Comparison of ENCODE assay signal across 9 cellular contexts in genomic region chr10:103481974-103482531, GRCh38. TPM values are rescaled to one million over a fixed set of nuclear protein-coding genes. Genes with fewer than 3 reads are reported as not detected.
DNase-seq lines count a peak whose midpoint lies in the region; ATAC-seq and TF ChIP-seq lines count a peak whose summit lies in the region.
"Had no signal": no experiment of that assay in that cellular context is flagged by ENCODE, and none has a peak within 500 bp of the region (broad histone marks: within the 10 kb centered on the region; RNA-seq: fewer than 3 reads in every experiment).

No MANE protein-coding gene starts in this region.

- ATAC-seq in GM21786 (IDR thresholded peaks at IDR 0.05; ENCODE audit: unreplicated experiment), result peak; percentile 62

- peak; percentile 26 for DNase-seq in NCI-H1105 treated with DMSO at 0.1 percent for 48 hours (lab: John Stamatoyannopoulos, UW)
- no peak for DNase-seq in NCI-H1105 (lab: John Stamatoyannopoulos, UW)
- DNase-seq in NCI-H1930 (lab: John Stamatoyannopoulos, UW), result peak; percentile 22 to 27
- DNase-seq in glomerular endothelial cell (ENCODE audit: extremely low read depth, low read depth, low spot score), result peak; percentile 60
- DNase-seq in retina, result peak; percentile 39
- DNase-seq in activated CD4-positive, alpha-beta T cell treated with anti-CD3 and anti-CD28 coated beads, Interleukin-2, amount 50 U/mL, for 4 hours, result no peak

- peak; percentile 47 for TF ChIP-seq CTCF in WI38 (IDR thresholded peaks at IDR 0.05; ENCODE audit: low read depth, low read length)

- no peak overlapping the region for H3K4me3 ChIP-seq in WI38 (ENCODE audit: low read depth, low read length)

RNA-seq across cellular contexts. Expression of gene CALHM3, which starts 3.0 kb away (rescaled TPM):
- total RNA-seq in glomerular endothelial cell, result not detected in 2 replicates
- total RNA-seq: CD8-positive, alpha-beta memory T cell had no signal

RNA-seq across cellular contexts. Expression of gene NEURL1, which starts 11.5 kb away (rescaled TPM):
- total RNA-seq in glomerular endothelial cell, result 0.05 and 0.47 TPM in 2 replicates

RNA-seq across cellular contexts. Expression of gene CALHM1, which starts 23.4 kb away (rescaled TPM):
- not detected in 2 replicates for total RNA-seq in glomerular endothelial cell
- total RNA-seq: CD8-positive, alpha-beta memory T cell had no signal

RNA-seq across cellular contexts. Expression of gene CALHM2, which starts 29.9 kb away (rescaled TPM):
- 12.0 and 14.5 TPM in 2 replicates for total RNA-seq in glomerular endothelial cell

Comparison
In these comparisons a context has a peak if more than half of its experiments do, and no peak if none do; other contexts are left out.
1. DNase-seq: peak in NCI-H1105 treated with DMSO at 0.1 percent for 48 hours (single experiment), NCI-H1930 (2 of 2), glomerular endothelial cell (single experiment) and retina (single experiment); none in NCI-H1105 (single experiment) and activated CD4-positive, alpha-beta T cell treated with anti-CD3 and anti-CD28 coated beads, Interleukin-2, amount 50 U/mL, for 4 hours (0 of 2).